In genomic region chr1:57879700-57880099, GRCh38 we compare ENCODE assay signal across 7 cellular contexts.
"Had no signal": no experiment of that assay in that cellular context is flagged by ENCODE, and none has a peak within 500 bp of the region (broad histone marks: within the 10 kb centered on the region; RNA-seq: fewer than 3 reads in every experiment).

No MANE protein-coding gene starts in this region.

- ATAC-seq: GM23338, K562 had no signal

- H3K4me2 ChIP-seq: GM23338 had no signal

- H3K4me3 Mint-ChIP-seq: GM23338, H9, HFFc6 had no signal

- H3K9me3 Mint-ChIP-seq: GM23338, H9 had no signal

- H2AFZ ChIP-seq: GM23338 had no signal

- DNase-seq: H9, HCEC 1CT, HFFc6, IMR-90, KG1 had no signal

- H3K4me3 ChIP-seq: GM23338, K562 had no signal

- H3K27ac Mint-ChIP-seq: GM23338, H9, HFFc6 had no signal
